10 cellular contexts compared by ENCODE assay signal in the genomic region with DNA sequence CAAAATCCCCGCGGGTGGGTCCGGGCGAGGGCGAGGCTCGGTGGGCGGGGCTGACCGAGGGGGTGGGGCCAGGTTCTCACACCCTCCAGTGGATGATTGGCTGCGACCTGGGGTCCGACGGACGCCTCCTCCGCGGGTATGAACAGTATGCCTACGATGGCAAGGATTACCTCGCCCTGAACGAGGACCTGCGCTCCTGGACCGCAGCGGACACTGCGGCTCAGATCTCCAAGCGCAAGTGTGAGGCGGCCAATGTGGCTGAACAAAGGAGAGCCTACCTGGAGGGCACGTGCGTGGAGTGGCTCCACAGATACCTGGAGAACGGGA. TPM values are rescaled to one million over a fixed set of nuclear protein-coding genes. Genes with fewer than 3 reads are reported as not detected.
DNase-seq lines count a peak whose midpoint lies in the region; ATAC-seq, FAIRE-seq and TF ChIP-seq lines count a peak whose summit lies in the region.
"Had no signal": no experiment of that assay in that cellular context is flagged by ENCODE, and none has a peak within 500 bp of the region (broad histone marks: within the 10 kb centered on the region; RNA-seq: fewer than 3 reads in every experiment).

No MANE protein-coding gene starts in this region.

- H3K36me3 Mint-ChIP-seq in CD4-positive, alpha-beta T cell (ENCODE audit: low read depth): no peaks in the 10 kb centered on the region

- DNase-seq in CD4-positive, alpha-beta T cell: peak in 2 of 10 experiments; percentile 14 to 16
- DNase-seq in activated CD4-positive, alpha-beta T cell treated with anti-CD3 and anti-CD28 coated beads, Interleukin-2, amount 50 U/mL, for 1 hour: peak; percentile 29
- DNase-seq in foreskin keratinocyte (no peak), posterior vena cava (ENCODE audit: low spot score) (peak; percentile 66), HuH-7.5 (ENCODE audit: low spot score) (no peak), GM10248 (ENCODE audit: extremely low spot score) (no peak), H54 (ENCODE audit: insufficient read length, low spot score) (no peak)
- DNase-seq: DMS 273 treated with DMSO at 0.1 percent for 48 hours had no signal

- no peak for TF ChIP-seq CTCF in CD4-positive, alpha-beta T cell (IDR thresholded peaks at IDR 0.05)
- no peak for TF ChIP-seq CTCF in foreskin keratinocyte (conservative IDR thresholded peaks at IDR 0.05)
- no peak for TF ChIP-seq CTCF in GM10248 (IDR thresholded peaks at IDR 0.05; ENCODE audit: control extremely low read depth, extremely low read depth, low read depth, missing control alignments)

- peak; percentile 61 for ATAC-seq in CD4-positive, alpha-beta T cell (ENCODE audit: poor library complexity)
- ATAC-seq in foreskin keratinocyte: peak; percentile 14
- ATAC-seq in HG02678 (IDR thresholded peaks at IDR 0.05; ENCODE audit: unreplicated experiment): no peak

- POLR2A ChIA-PET in CD4-positive, alpha-beta T cell (lab: Charles Lee): no interaction called here
- POLR2A ChIA-PET in GM10248 (lab: Yijun Ruan, JAX): no interaction called here

- H3K4me3 Mint-ChIP-seq in CD4-positive, alpha-beta T cell: peak overlapping the region; percentile 18

- intact Hi-C loops in CD4-positive, alpha-beta T cell (cut with DNase I, micrococcal nuclease): no loop called here
- intact Hi-C loops in posterior vena cava (cut with DNase I): no loop called here

- H3K9me3 ChIP-seq in CD4-positive, alpha-beta T cell (ENCODE audit: control insufficient read depth, low read length): no peaks in the 10 kb centered on the region

- no peak overlapping the region for H3K27ac ChIP-seq in CD4-positive, alpha-beta T cell (ENCODE audit: low read depth, low read length)
- H3K27ac ChIP-seq in foreskin keratinocyte: no peak overlapping the region

- no peak for TF ChIP-seq POLR2A in H54 (IDR thresholded peaks at IDR 0.05; ENCODE audit: low read depth, low read length)

- FAIRE-seq in H54 (lab: Jason Lieb, UNC): no peak

- H3K4me1 ChIP-seq in foreskin keratinocyte: peaks cover 8% of the 10 kb centered on the region

- no peaks in the 10 kb centered on the region for H3K4me1 Mint-ChIP-seq in CD4-positive, alpha-beta T cell (ENCODE audit: low read depth)

- peaks cover 36% of the 10 kb centered on the region for H3K27me3 ChIP-seq in CD4-positive, alpha-beta T cell (ENCODE audit: control insufficient read depth, insufficient read depth, low read length)
- peaks cover 20% of the 10 kb centered on the region for H3K27me3 ChIP-seq in foreskin keratinocyte

- CTCF ChIA-PET in CD4-positive, alpha-beta T cell (lab: Charles Lee): no interaction called here
- CTCF ChIA-PET in GM10248 (lab: Yijun Ruan, JAX): no interaction called here

- no peak overlapping the region for H3K27ac Mint-ChIP-seq in CD4-positive, alpha-beta T cell

- no peaks in the 10 kb centered on the region for H3K9me3 Mint-ChIP-seq in CD4-positive, alpha-beta T cell

- H3K27me3 Mint-ChIP-seq in CD4-positive, alpha-beta T cell: peaks cover 85% of the 10 kb centered on the region

RNA-seq across cellular contexts. Expression of a gene that starts 0.8 kb away (rescaled TPM):
- total RNA-seq in CD4-positive, alpha-beta T cell: 1 to 10 TPM; 2.7 to 2.9 TPM
- total RNA-seq in foreskin keratinocyte (1.7 and 2.5 TPM in 2 replicates), posterior vena cava (under 1 TPM in 1 of 2 donors, not detected in 1; 0.19 TPM)
- 1.9 and 4.2 TPM in 2 replicates for polyA plus RNA-seq in foreskin keratinocyte
- total RNA-seq: lung microvascular endothelial cell had no signal

Comparison
In these comparisons a context has a peak if more than half of its experiments do, and no peak if none do; other contexts are left out.
1. DNase-seq: peak in activated CD4-positive, alpha-beta T cell treated with anti-CD3 and anti-CD28 coated beads, Interleukin-2, amount 50 U/mL, for 1 hour (single experiment) and posterior vena cava (single experiment); none in foreskin keratinocyte (0 of 2), HuH-7.5 (single experiment), GM10248 (single experiment) and H54 (single experiment).